ENCODE assay signal across 1 cellular context in genomic region chr16:68792465-68793324, GRCh38.
TF ChIP-seq lines count a peak whose summit lies in the region.

No MANE protein-coding gene starts in this region.

TF ChIP-seq in HepG2, 621 proteins besides CTCF, POLR2A, EP300 and RAD21 (continued from another document):
- no peak for TF ChIP-seq ZBTB46 (CRISPR knock-in tag; IDR thresholded peaks at IDR 0.05; ENCODE audit: borderline replicate concordance)
- TF ChIP-seq FOXK1 (CRISPR knock-in tag; IDR thresholded peaks at IDR 0.05; ENCODE audit: borderline replicate concordance, low read depth): peak; percentile 95
- TF ChIP-seq ZEB1 (IDR thresholded peaks at IDR 0.05; ENCODE audit: insufficient replicate concordance, low read depth): peak; percentile 83
- TF ChIP-seq, protein P1, sequence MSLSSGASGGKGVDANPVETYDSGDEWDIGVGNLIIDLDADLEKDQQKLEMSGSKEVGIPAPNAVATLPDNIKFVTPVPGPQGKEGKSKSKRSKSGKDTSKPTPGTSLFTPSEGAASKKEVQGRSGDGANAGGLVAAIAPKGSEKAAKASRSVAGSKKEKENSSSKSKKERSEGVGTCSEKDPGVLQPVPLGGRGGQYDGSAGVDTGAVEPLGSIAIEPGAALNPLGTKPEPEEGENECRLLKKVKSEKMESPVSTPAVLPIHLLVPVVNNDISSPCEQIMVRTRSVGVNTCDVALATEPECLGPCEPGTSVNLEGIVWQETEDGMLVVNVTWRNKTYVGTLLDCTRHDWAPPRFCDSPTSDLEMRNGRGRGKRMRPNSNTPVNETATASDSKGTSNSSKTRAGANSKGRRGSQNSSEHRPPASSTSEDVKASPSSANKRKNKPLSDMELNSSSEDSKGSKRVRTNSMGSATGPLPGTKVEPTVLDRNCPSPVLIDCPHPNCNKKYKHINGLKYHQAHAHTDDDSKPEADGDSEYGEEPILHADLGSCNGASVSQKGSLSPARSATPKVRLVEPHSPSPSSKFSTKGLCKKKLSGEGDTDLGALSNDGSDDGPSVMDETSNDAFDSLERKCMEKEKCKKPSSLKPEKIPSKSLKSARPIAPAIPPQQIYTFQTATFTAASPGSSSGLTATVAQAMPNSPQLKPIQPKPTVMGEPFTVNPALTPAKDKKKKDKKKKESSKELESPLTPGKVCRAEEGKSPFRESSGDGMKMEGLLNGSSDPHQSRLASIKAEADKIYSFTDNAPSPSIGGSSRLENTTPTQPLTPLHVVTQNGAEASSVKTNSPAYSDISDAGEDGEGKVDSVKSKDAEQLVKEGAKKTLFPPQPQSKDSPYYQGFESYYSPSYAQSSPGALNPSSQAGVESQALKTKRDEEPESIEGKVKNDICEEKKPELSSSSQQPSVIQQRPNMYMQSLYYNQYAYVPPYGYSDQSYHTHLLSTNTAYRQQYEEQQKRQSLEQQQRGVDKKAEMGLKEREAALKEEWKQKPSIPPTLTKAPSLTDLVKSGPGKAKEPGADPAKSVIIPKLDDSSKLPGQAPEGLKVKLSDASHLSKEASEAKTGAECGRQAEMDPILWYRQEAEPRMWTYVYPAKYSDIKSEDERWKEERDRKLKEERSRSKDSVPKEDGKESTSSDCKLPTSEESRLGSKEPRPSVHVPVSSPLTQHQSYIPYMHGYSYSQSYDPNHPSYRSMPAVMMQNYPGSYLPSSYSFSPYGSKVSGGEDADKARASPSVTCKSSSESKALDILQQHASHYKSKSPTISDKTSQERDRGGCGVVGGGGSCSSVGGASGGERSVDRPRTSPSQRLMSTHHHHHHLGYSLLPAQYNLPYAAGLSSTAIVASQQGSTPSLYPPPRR (CRISPR knock-in tag; IDR thresholded peaks at IDR 0.05; ENCODE audit: borderline replicate concordance): peak; percentile 90
- TF ChIP-seq, protein P2, sequence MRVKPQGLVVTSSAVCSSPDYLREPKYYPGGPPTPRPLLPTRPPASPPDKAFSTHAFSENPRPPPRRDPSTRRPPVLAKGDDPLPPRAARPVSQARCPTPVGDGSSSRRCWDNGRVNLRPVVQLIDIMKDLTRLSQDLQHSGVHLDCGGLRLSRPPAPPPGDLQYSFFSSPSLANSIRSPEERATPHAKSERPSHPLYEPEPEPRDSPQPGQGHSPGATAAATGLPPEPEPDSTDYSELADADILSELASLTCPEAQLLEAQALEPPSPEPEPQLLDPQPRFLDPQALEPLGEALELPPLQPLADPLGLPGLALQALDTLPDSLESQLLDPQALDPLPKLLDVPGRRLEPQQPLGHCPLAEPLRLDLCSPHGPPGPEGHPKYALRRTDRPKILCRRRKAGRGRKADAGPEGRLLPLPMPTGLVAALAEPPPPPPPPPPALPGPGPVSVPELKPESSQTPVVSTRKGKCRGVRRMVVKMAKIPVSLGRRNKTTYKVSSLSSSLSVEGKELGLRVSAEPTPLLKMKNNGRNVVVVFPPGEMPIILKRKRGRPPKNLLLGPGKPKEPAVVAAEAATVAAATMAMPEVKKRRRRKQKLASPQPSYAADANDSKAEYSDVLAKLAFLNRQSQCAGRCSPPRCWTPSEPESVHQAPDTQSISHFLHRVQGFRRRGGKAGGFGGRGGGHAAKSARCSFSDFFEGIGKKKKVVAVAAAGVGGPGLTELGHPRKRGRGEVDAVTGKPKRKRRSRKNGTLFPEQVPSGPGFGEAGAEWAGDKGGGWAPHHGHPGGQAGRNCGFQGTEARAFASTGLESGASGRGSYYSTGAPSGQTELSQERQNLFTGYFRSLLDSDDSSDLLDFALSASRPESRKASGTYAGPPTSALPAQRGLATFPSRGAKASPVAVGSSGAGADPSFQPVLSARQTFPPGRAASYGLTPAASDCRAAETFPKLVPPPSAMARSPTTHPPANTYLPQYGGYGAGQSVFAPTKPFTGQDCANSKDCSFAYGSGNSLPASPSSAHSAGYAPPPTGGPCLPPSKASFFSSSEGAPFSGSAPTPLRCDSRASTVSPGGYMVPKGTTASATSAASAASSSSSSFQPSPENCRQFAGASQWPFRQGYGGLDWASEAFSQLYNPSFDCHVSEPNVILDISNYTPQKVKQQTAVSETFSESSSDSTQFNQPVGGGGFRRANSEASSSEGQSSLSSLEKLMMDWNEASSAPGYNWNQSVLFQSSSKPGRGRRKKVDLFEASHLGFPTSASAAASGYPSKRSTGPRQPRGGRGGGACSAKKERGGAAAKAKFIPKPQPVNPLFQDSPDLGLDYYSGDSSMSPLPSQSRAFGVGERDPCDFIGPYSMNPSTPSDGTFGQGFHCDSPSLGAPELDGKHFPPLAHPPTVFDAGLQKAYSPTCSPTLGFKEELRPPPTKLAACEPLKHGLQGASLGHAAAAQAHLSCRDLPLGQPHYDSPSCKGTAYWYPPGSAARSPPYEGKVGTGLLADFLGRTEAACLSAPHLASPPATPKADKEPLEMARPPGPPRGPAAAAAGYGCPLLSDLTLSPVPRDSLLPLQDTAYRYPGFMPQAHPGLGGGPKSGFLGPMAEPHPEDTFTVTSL (CRISPR knock-in tag; IDR thresholded peaks at IDR 0.05; ENCODE audit: borderline replicate concordance): peak; percentile 98
- TF ChIP-seq CHD4 (IDR thresholded peaks at IDR 0.05; ENCODE audit: borderline replicate concordance, low read length): no peak; the same call in 1 of the 2 replicates
